In the genomic region with DNA sequence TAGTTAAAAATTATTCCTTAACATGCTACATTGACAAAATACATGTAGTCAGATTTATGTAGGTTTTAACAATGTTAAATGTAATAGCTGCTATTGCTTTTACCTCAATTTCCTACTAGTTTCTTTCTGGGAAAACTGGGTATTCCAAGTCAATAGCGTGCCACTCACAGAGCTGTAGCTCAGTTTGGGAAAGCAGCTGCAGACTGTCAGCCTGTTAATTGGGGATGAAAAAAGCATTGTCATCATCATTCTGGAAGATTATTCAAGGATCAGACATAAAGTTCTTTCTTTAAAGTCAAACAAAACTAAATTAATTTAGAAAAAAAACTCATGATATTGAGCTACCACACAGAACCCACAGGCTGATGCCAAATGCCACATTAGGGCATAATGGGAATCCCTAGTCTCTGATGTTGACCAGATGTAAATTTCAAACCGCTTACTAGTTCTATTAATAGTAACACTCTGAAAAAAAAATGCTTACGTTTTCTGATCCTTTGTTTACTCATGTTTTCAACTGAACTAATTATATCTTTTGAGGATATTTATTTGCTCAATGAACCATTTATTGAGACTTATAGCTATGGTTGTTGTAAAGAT, we compare ENCODE assay signal across 13 cellular contexts. TPM values are rescaled to one million over a fixed set of nuclear protein-coding genes. Genes with fewer than 3 reads are reported as not detected.
"Had no signal": no experiment of that assay in that cellular context is flagged by ENCODE, and none has a peak within 500 bp of the region (broad histone marks: within the 10 kb centered on the region; RNA-seq: fewer than 3 reads in every experiment).

No MANE protein-coding gene starts in this region.

- H3K4me3 Mint-ChIP-seq: activated CD4-positive, alpha-beta memory T cell treated with anti-CD3 and anti-CD28 coated beads for 36 hours; naive thymus-derived CD8-positive, alpha-beta T cell; stimulated activated effector memory CD8-positive, alpha-beta T cell treated with anti-CD3 and anti-CD28 coated beads, Interleukin-12 subunit alpha, Interleukin-12 subunit beta, amount 100 ng/mL, for 72 hours had no signal

- H3K4me1 Mint-ChIP-seq: naive thymus-derived CD8-positive, alpha-beta T cell; stimulated activated effector memory CD8-positive, alpha-beta T cell treated with anti-CD3 and anti-CD28 coated beads, Interleukin-12 subunit alpha, Interleukin-12 subunit beta, amount 100 ng/mL, for 72 hours had no signal

- H3K27me3 Mint-ChIP-seq: activated CD4-positive, alpha-beta memory T cell treated with anti-CD3 and anti-CD28 coated beads for 36 hours; naive thymus-derived CD8-positive, alpha-beta T cell; progenitor cell of endocrine pancreas had no signal

- DNase-seq: activated CD4-positive, alpha-beta memory T cell treated with anti-CD3 and anti-CD28 coated beads for 36 hours; activated T-cell treated with anti-CD3 and anti-CD28 coated beads, Interleukin-2, amount 50 U/mL, for 48 hours; dorsolateral prefrontal cortex; foreskin fibroblast; head of caudate nucleus; islet precursor cell; naive thymus-derived CD8-positive, alpha-beta T cell; right cardiac atrium had no signal

- H3K27ac Mint-ChIP-seq: activated CD4-positive, alpha-beta memory T cell treated with anti-CD3 and anti-CD28 coated beads for 36 hours; naive thymus-derived CD8-positive, alpha-beta T cell; progenitor cell of endocrine pancreas; stimulated activated effector memory CD8-positive, alpha-beta T cell treated with anti-CD3 and anti-CD28 coated beads, Interleukin-12 subunit alpha, Interleukin-12 subunit beta, amount 100 ng/mL, for 72 hours had no signal

- H3K36me3 Mint-ChIP-seq: activated CD4-positive, alpha-beta memory T cell treated with anti-CD3 and anti-CD28 coated beads for 36 hours; naive thymus-derived CD8-positive, alpha-beta T cell; stimulated activated effector memory CD8-positive, alpha-beta T cell treated with anti-CD3 and anti-CD28 coated beads, Interleukin-12 subunit alpha, Interleukin-12 subunit beta, amount 100 ng/mL, for 72 hours had no signal

- ATAC-seq: esophagus mucosa; naive thymus-derived CD8-positive, alpha-beta T cell; right cardiac atrium; stimulated activated effector memory CD8-positive, alpha-beta T cell treated with anti-CD3 and anti-CD28 coated beads, Interleukin-12 subunit alpha, Interleukin-12 subunit beta, amount 100 ng/mL, for 72 hours had no signal

RNA-seq across cellular contexts. Expression of gene AGMO, which starts 19.6 kb away (rescaled TPM):
- total RNA-seq: activated CD4-positive, alpha-beta memory T cell treated with anti-CD3 and anti-CD28 coated beads for 36 hours; ascending aorta; mononuclear cell; naive thymus-derived CD8-positive, alpha-beta T cell had no signal
